In the genomic region with DNA sequence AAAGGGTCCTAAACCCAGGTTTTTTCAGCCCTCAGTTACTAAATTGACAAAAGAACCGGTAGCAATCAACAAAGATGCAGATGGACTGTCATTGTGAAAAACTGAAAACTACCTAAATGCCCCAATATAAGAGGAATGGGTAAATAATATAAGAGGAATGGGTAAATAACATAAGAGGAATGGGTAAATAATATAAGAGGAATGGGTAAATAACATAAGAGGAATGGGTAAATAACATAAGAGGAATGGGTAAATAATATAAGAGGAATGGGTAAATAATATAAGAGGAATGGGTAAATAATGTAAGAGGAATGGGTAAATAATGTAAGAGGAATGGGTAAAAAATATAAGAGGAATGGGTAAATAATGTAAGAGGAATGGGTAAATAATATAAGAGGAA, we compare ENCODE assay signal across 1 cellular context.
TF ChIP-seq lines count a peak whose summit lies in the region.
"Not testable (repeated sequence)": the region's sequence is repeated elsewhere in the genome, so short reads cannot be mapped to it uniquely, and the experiment has no call there.

No MANE protein-coding gene starts in this region.

TF ChIP-seq in HepG2, 621 proteins besides CTCF, POLR2A, EP300 and RAD21 (continued from another document):
- TF ChIP-seq RERE (CRISPR knock-in tag; IDR thresholded peaks at IDR 0.05; ENCODE audit: low read depth) (peak; percentile 53; the same call in 1 of the 2 replicates), HHEX (CRISPR knock-in tag; IDR thresholded peaks at IDR 0.05) (peak; percentile 71), ZFP36 (IDR thresholded peaks at IDR 0.05; ENCODE audit: borderline replicate concordance, low read depth, low read length, partially characterized antibody) (peak; percentile 55), FOXP1 (IDR thresholded peaks at IDR 0.05) (peak; percentile 73)
- TF ChIP-seq FOXP1 (CRISPR knock-in tag; IDR thresholded peaks at IDR 0.05), result not testable (repeated sequence)
- TF ChIP-seq, protein P1, sequence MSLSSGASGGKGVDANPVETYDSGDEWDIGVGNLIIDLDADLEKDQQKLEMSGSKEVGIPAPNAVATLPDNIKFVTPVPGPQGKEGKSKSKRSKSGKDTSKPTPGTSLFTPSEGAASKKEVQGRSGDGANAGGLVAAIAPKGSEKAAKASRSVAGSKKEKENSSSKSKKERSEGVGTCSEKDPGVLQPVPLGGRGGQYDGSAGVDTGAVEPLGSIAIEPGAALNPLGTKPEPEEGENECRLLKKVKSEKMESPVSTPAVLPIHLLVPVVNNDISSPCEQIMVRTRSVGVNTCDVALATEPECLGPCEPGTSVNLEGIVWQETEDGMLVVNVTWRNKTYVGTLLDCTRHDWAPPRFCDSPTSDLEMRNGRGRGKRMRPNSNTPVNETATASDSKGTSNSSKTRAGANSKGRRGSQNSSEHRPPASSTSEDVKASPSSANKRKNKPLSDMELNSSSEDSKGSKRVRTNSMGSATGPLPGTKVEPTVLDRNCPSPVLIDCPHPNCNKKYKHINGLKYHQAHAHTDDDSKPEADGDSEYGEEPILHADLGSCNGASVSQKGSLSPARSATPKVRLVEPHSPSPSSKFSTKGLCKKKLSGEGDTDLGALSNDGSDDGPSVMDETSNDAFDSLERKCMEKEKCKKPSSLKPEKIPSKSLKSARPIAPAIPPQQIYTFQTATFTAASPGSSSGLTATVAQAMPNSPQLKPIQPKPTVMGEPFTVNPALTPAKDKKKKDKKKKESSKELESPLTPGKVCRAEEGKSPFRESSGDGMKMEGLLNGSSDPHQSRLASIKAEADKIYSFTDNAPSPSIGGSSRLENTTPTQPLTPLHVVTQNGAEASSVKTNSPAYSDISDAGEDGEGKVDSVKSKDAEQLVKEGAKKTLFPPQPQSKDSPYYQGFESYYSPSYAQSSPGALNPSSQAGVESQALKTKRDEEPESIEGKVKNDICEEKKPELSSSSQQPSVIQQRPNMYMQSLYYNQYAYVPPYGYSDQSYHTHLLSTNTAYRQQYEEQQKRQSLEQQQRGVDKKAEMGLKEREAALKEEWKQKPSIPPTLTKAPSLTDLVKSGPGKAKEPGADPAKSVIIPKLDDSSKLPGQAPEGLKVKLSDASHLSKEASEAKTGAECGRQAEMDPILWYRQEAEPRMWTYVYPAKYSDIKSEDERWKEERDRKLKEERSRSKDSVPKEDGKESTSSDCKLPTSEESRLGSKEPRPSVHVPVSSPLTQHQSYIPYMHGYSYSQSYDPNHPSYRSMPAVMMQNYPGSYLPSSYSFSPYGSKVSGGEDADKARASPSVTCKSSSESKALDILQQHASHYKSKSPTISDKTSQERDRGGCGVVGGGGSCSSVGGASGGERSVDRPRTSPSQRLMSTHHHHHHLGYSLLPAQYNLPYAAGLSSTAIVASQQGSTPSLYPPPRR (CRISPR knock-in tag; IDR thresholded peaks at IDR 0.05; ENCODE audit: borderline replicate concordance), result peak; percentile 59; the same call in 1 of the 2 replicates
TF ChIP-seq in HepG2: peak in this region for 9; not testable (repeated sequence) for 612.
